In the genomic region with DNA sequence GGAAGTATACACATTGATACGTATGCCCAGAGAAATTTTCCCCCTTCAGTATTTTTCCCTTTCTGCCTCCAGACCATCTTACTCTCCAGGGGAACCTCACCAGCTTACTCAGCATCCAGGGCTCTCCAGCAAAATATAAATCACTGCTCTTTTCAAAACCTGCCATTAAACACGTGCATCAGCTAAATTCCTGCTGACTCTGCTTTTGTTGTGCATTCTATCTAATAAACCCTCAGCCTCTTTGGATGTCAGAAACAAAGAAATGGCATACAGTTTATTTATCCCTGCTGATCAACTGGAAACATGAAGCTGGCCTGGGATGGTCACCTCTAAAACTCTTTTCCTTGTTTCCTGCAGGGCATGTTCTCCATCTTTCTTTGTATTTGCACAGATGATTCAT, we compare ENCODE assay signal across 19 cellular contexts.
DNase-seq lines count a peak whose midpoint lies in the region; ATAC-seq, FAIRE-seq and TF ChIP-seq lines count a peak whose summit lies in the region.
"Had no signal": no experiment of that assay in that cellular context is flagged by ENCODE, and none has a peak within 500 bp of the region (broad histone marks: within the 10 kb centered on the region; RNA-seq: fewer than 3 reads in every experiment).

No MANE protein-coding gene starts in this region.

- in situ Hi-C loops in HepG2 (cut with HindIII; ENCODE audit: extremely low pct_ligation_motif_present, low pct_unique_long_range_greater_than_20kb), result no loop called here

- 0% methylated on average over 2 of the region's 2 CpGs for WGBS in HepG2 (ENCODE audit: low lambda C conversion rate)
- 66% methylated on average over 2 of the region's 2 CpGs for WGBS in right lobe of liver (ENCODE audit: insufficient coverage, low coverage, low lambda C conversion rate, missing lambda C conversion rate)
- 49% methylated on average over 2 of the region's 2 CpGs; no CpG with 5 or more reads in 1 of the 2 experiments for WGBS in H1 (ENCODE audit: extremely low coverage in 1 of 2, insufficient coverage in 1 of 2, insufficient read length in 1 of 2, insufficient replicate concordance in 2 of 2, low coverage in 1 of 2, low lambda C conversion rate in 2 of 2, missing lambda C conversion rate in 1 of 2), 2 experiments

- intact Hi-C loops in HepG2 (cut with micrococcal nuclease; ENCODE audit: unreplicated experiment) (no loop called here), right lobe of liver (cut with DNase I) (no loop called here), colonic mucosa (cut with DNase I) (no loop called here)

- FAIRE-seq in HepG2 (lab: Jason Lieb, UNC), result no peak
- no peak for FAIRE-seq in H1 (lab: Jason Lieb, UNC)
- FAIRE-seq in RCC 7860 (lab: Jason Lieb, UNC), result no peak
- FAIRE-seq: D721Med, G401.6, GM12891, GM19239, HTR-8/SVneo had no signal

- H2BK5ac ChIP-seq in H1 (ENCODE audit: low read depth, low read length), result no peak overlapping the region

- TF ChIP-seq CTCF in HepG2 (CRISPR knock-in tag; IDR thresholded peaks at IDR 0.05), result no peak
- TF ChIP-seq CTCF in right lobe of liver (IDR thresholded peaks at IDR 0.05), result no peak
- TF ChIP-seq CTCF in H1 (IDR thresholded peaks at IDR 0.05; ENCODE audit: control extremely low read depth in 1 of 3, insufficient read depth in 1 of 3, low read depth in 1 of 3, low read length in 3 of 3), result no peak
- no peak for TF ChIP-seq CTCF in colonic mucosa (IDR thresholded peaks at IDR 0.05)

- H3K4me3 ChIP-seq in HepG2 (replicated peaks in 1 of 3; ENCODE audit: insufficient read depth in 1 of 3, low read depth in 2 of 3, low read length in 3 of 3) (no peak overlapping the region), right lobe of liver (no peak overlapping the region), H1 (ENCODE audit: extremely low read depth in 1 of 4, insufficient read depth in 2 of 4, low read depth in 3 of 4, low read length in 4 of 4) (no peak overlapping the region), colonic mucosa (no peak overlapping the region)
- H3K4me3 ChIP-seq: BLaER1 treated with 17β-estradiol and CSF1 and Interleukin-3, amounts not matched to agents 10 nM and 100 nM had no signal

- H4K20me1 ChIP-seq in HepG2 (ENCODE audit: insufficient read depth, low read length), result no peaks in the 10 kb centered on the region
- H4K20me1 ChIP-seq in H1 (replicated peaks in 1 of 2; ENCODE audit: control insufficient read depth in 1 of 2, insufficient read depth in 2 of 2, low read length in 2 of 2), result no peaks in the 10 kb centered on the region
- H4K20me1 ChIP-seq: BLaER1 treated with 17β-estradiol and CSF1 and Interleukin-3, amounts not matched to agents 10 nM and 100 nM had no signal

- no peak overlapping the region for H4K5ac ChIP-seq in H1 (ENCODE audit: insufficient read length, low read depth, low read length)

- H3K9ac ChIP-seq in HepG2 (ENCODE audit: insufficient read depth, low read depth, low read length) (no peak overlapping the region), H1 (replicated peaks in 1 of 4; ENCODE audit: extremely low read depth in 1 of 4, low read depth in 3 of 4, low read length in 3 of 4) (no peak overlapping the region), colonic mucosa (ENCODE audit: low read depth in 2 of 2, low read length in 2 of 2) (no peak overlapping the region)
- H3K9ac ChIP-seq: BLaER1 treated with 17β-estradiol and CSF1 and Interleukin-3, amounts not matched to agents 10 nM and 100 nM had no signal

- no peaks in the 10 kb centered on the region for H3K79me1 ChIP-seq in H1 (ENCODE audit: low read depth, low read length)

- H3K79me2 ChIP-seq in HepG2 (ENCODE audit: insufficient read depth, low read length), result no peaks in the 10 kb centered on the region
- no peaks in the 10 kb centered on the region for H3K79me2 ChIP-seq in H1 (ENCODE audit: control insufficient read depth in 1 of 2, insufficient read depth in 2 of 2, low read length in 2 of 2)

- no peak overlapping the region for H2BK120ac ChIP-seq in H1 (replicated peaks; ENCODE audit: low read depth, low read length)

- ATAC-seq in HepG2 (no peak), right lobe of liver (no peak)

- TF ChIP-seq POLR2A in HepG2 (IDR thresholded peaks at IDR 0.05; ENCODE audit: insufficient read depth in 1 of 2, low read depth in 2 of 2, low read length in 2 of 2), result no peak
- TF ChIP-seq POLR2A in right lobe of liver (IDR thresholded peaks at IDR 0.05), result no peak
- no peak for TF ChIP-seq POLR2A in H1 (IDR thresholded peaks at IDR 0.05; ENCODE audit: control extremely low read depth in 1 of 2, low read depth in 2 of 2, low read length in 2 of 2)

- no peak overlapping the region for H3K56ac ChIP-seq in H1 (replicated peaks; ENCODE audit: insufficient read length, low read depth, low read length)

- H3K23me2 ChIP-seq in H1 (ENCODE audit: low read depth, low read length), result no peaks in the 10 kb centered on the region

- H2BK12ac ChIP-seq in H1 (ENCODE audit: low read depth, low read length), result no peak overlapping the region

- no peak overlapping the region for H2AFZ ChIP-seq in HepG2 (ENCODE audit: low read length)
- no peak overlapping the region for H2AFZ ChIP-seq in H1 (ENCODE audit: low read length)

- H2BK15ac ChIP-seq in H1 (ENCODE audit: low read length), result no peak overlapping the region

- CTCF ChIA-PET in HepG2 (lab: Yijun Ruan, JAX; ENCODE audit: low intra/inter-chr PET ratio, low total read pairs) (no interaction called here), H1 (lab: Charles Lee; ENCODE audit: partially characterized antibody) (interaction anchor here (0.6 to 1.6 kb wide), 7 partner anchors 13 to 356 kb away, joined by 3 to 5 read pairs (median 3); no protein-coding TSS in a partner anchor)

- no peak overlapping the region for H4K8ac ChIP-seq in H1 (ENCODE audit: extremely low read depth, insufficient read depth, low read length)

- BruUV-seq in HepG2 (replicated peaks; lab: Mats Ljungman, UMichigan), result no TSS peak

- no peak overlapping the region for H3K4ac ChIP-seq in H1 (replicated peaks; ENCODE audit: insufficient read length, low read depth, low read length)

- no peak for TF ChIP-seq RAD21 in HepG2 (CRISPR knock-in tag; IDR thresholded peaks at IDR 0.05)
- TF ChIP-seq RAD21 in H1 (IDR thresholded peaks at IDR 0.05 in 1 of 2, conservative IDR thresholded peaks at IDR 0.05 in 1 of 2; ENCODE audit: low read depth in 2 of 2, low read length in 2 of 2), result no peak

- H3K36me3 ChIP-seq in HepG2 (replicated peaks in 1 of 2; ENCODE audit: control insufficient read depth in 1 of 2, insufficient read depth in 2 of 2, low read length in 2 of 2), result no peaks in the 10 kb centered on the region
- no peaks in the 10 kb centered on the region for H3K36me3 ChIP-seq in right lobe of liver
- no peaks in the 10 kb centered on the region for H3K36me3 ChIP-seq in H1 (ENCODE audit: control insufficient read depth in 2 of 4, insufficient read depth in 4 of 4, low read length in 3 of 4)
- H3K36me3 ChIP-seq in colonic mucosa, result no peaks in the 10 kb centered on the region
- H3K36me3 ChIP-seq: BLaER1 treated with 17β-estradiol and CSF1 and Interleukin-3, amounts not matched to agents 10 nM and 100 nM had no signal

- TF ChIP-seq EP300 in HepG2 (IDR thresholded peaks at IDR 0.05; ENCODE audit: low read depth in 2 of 2, low read length in 2 of 2), result no peak
- TF ChIP-seq EP300 in HepG2 (CRISPR knock-in tag; IDR thresholded peaks at IDR 0.05; ENCODE audit: borderline replicate concordance), result no peak
- no peak for TF ChIP-seq EP300 in H1 (IDR thresholded peaks at IDR 0.05; ENCODE audit: borderline replicate concordance in 1 of 2, low read depth in 2 of 2, low read length in 2 of 2)

- no peak overlapping the region for H4K91ac ChIP-seq in H1 (replicated peaks; ENCODE audit: insufficient read length, low read length)

- no peak overlapping the region for H2AK5ac ChIP-seq in H1 (ENCODE audit: low read depth, low read length)

- no peak overlapping the region; the same call in 1 of the 2 replicates for H3K18ac ChIP-seq in H1 (ENCODE audit: extremely low read depth, low read length)

- H3K4me2 ChIP-seq in HepG2 (ENCODE audit: low read depth, low read length) (no peak overlapping the region), H1 (ENCODE audit: insufficient read depth in 1 of 2, low read depth in 2 of 2, low read length in 2 of 2) (no peak overlapping the region)

- no peak overlapping the region for H3K14ac ChIP-seq in H1 (ENCODE audit: insufficient read length)

- H3K4me1 ChIP-seq in HepG2 (ENCODE audit: insufficient read depth, low read length) (no peaks in the 10 kb centered on the region), right lobe of liver (no peaks in the 10 kb centered on the region), H1 (replicated peaks in 1 of 4; ENCODE audit: control insufficient read depth in 3 of 4, insufficient read depth in 4 of 4, low read length in 3 of 4) (peaks cover 0 to 4% (median 0%) of the 10 kb centered on the region in 4 experiments; a peak in 2 of 7 replicates), colonic mucosa (no peaks in the 10 kb centered on the region)
- H3K4me1 ChIP-seq: Caco-2 had no signal

- no peak overlapping the region for H3K23ac ChIP-seq in H1 (ENCODE audit: insufficient read length)

- DNase-seq in HepG2 (ENCODE audit: low spot score), result no peak
- no peak for DNase-seq in right lobe of liver
- peak; percentile 55 for DNase-seq in NCI-H2227 (lab: John Stamatoyannopoulos, UW; ENCODE audit: unreplicated experiment)
- DNase-seq in H1 (ENCODE audit: low read depth in 1 of 2, low spot score in 2 of 2), result no peak
- peak; percentile 36 for DNase-seq in smooth muscle cell of the brain vasculature (ENCODE audit: low read depth, low spot score)
- DNase-seq in RCC 7860 (ENCODE audit: low spot score), result no peak
- no peak for DNase-seq in colonic mucosa
- DNase-seq in SIG-M5 (lab: John Stamatoyannopoulos, UW), result no peak
- DNase-seq: 8988T; Caco-2; CD4-positive, CD25-positive, alpha-beta regulatory T cell; HCEC 1CT; HFFc6 had no signal

- H2BK20ac ChIP-seq in H1 (ENCODE audit: low read length), result no peak overlapping the region

- H3K27me3 ChIP-seq in HepG2 (ENCODE audit: control insufficient read depth in 1 of 2, insufficient read depth in 2 of 2, low read length in 2 of 2), result no peaks in the 10 kb centered on the region
- no peaks in the 10 kb centered on the region for H3K27me3 ChIP-seq in right lobe of liver
- no peaks in the 10 kb centered on the region; a peak in 3 of 7 replicates for H3K27me3 ChIP-seq in H1 (replicated peaks in 1 of 4; ENCODE audit: control insufficient read depth in 3 of 4, extremely low read depth in 1 of 4, insufficient read depth in 3 of 4, low read length in 3 of 4)
- H3K27me3 ChIP-seq in colonic mucosa, result no peaks in the 10 kb centered on the region
- H3K27me3 ChIP-seq: BLaER1 treated with 17β-estradiol and CSF1 and Interleukin-3, amounts not matched to agents 10 nM and 100 nM had no signal

- H3K9me3 ChIP-seq in HepG2 (ENCODE audit: low read length), result no peaks in the 10 kb centered on the region
- no peaks in the 10 kb centered on the region for H3K9me3 ChIP-seq in right lobe of liver
- no peaks in the 10 kb centered on the region for H3K9me3 ChIP-seq in H1 (ENCODE audit: insufficient read depth in 2 of 2, low read depth in 1 of 2, low read length in 1 of 2)
- no peaks in the 10 kb centered on the region for H3K9me3 ChIP-seq in colonic mucosa
- H3K9me3 ChIP-seq: BLaER1 treated with 17β-estradiol and CSF1 and Interleukin-3, amounts not matched to agents 10 nM and 100 nM; Caco-2 had no signal

- POLR2A ChIA-PET in HepG2 (lab: Yijun Ruan, JAX) (no interaction called here), H1 (lab: Charles Lee; ENCODE audit: partially characterized antibody) (no interaction called here)

- no peak overlapping the region for H3K27ac ChIP-seq in HepG2 (ENCODE audit: extremely low read length, insufficient read depth, low read length)
- H3K27ac ChIP-seq in right lobe of liver, result no peak overlapping the region
- H3K27ac ChIP-seq in H1 (ENCODE audit: low read depth, low read length), result no peak overlapping the region
- no peak overlapping the region for H3K27ac ChIP-seq in colonic mucosa
- H3K27ac ChIP-seq: BLaER1 treated with 17β-estradiol and CSF1 and Interleukin-3, amounts not matched to agents 10 nM and 100 nM had no signal

Comparison
In these comparisons a context has a peak if more than half of its experiments do, and no peak if none do; other contexts are left out.
1. DNase-seq: peak in NCI-H2227 (single experiment) and smooth muscle cell of the brain vasculature (single experiment); none in HepG2 (single experiment), right lobe of liver (0 of 3), H1 (0 of 2), RCC 7860 (single experiment), colonic mucosa (single experiment) and SIG-M5 (single experiment).